ENCODE assay signal across 17 cellular contexts in the genomic region with DNA sequence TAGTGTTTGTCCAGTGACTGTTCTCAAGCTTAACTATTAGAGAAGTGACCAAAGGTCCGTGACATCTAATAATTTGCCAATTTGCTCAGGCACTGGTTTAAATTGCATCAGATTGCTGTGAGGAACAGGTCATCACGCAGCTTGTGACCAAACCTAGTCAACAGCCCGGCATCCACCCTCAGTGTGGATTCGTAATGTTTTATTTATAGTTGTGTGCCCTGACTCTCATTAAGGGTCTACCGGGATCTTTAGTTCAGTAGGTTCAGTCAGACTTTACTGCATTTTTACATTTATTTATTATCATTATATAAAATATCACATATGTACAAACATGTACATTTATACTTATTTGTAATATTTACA. TPM values are rescaled to one million over a fixed set of nuclear protein-coding genes. Genes with fewer than 3 reads are reported as not detected.
DNase-seq lines count a peak whose midpoint lies in the region; ATAC-seq and TF ChIP-seq lines count a peak whose summit lies in the region.
"Had no signal": no experiment of that assay in that cellular context is flagged by ENCODE, and none has a peak within 500 bp of the region (broad histone marks: within the 10 kb centered on the region; RNA-seq: fewer than 3 reads in every experiment).

No MANE protein-coding gene starts in this region.

- no peaks in the 10 kb centered on the region for H3K79me1 ChIP-seq in neuronal stem cell (ENCODE audit: low read depth, low read length)

- no peak overlapping the region for H3K9ac ChIP-seq in neuronal stem cell (ENCODE audit: low read depth, low read length, poor library complexity)

- no peak overlapping the region for H3K4ac ChIP-seq in neuronal stem cell (ENCODE audit: low read length)

- H2AFZ ChIP-seq in neuronal stem cell (ENCODE audit: low read length) = no peak overlapping the region

- H3K4me1 ChIP-seq in HEK293 (ENCODE audit: control insufficient read depth, insufficient read depth, low read length) (no peaks in the 10 kb centered on the region; the same call in 1 of the 2 replicates), neuronal stem cell (ENCODE audit: control insufficient read depth in 2 of 2, insufficient read depth in 1 of 2, low read depth in 1 of 2, low read length in 2 of 2) (peaks cover 4 to 12% of the 10 kb centered on the region in 2 donors), left lung (peaks cover 0 to 9% of the 10 kb centered on the region in 2 donors)
- H3K4me1 ChIP-seq: HAP-1 had no signal

- no peak overlapping the region for H4K8ac ChIP-seq in neuronal stem cell (ENCODE audit: low read depth, low read length)

- no peak overlapping the region for H2BK5ac ChIP-seq in neuronal stem cell (ENCODE audit: low read length)

- no peaks in the 10 kb centered on the region for H3K27me3 ChIP-seq in neuronal stem cell (ENCODE audit: control insufficient read depth in 3 of 3, insufficient read depth in 3 of 3, low read depth in 1 of 3, low read length in 3 of 3)
- peaks cover 0 to 11% of the 10 kb centered on the region in 2 donors for H3K27me3 ChIP-seq in left lung

- POLR2A ChIA-PET in HEK293 (lab: Yijun Ruan, JAX) = interaction anchor here (0.6 kb wide), 1 partner anchor 920 kb away, joined by 3 read pairs; no protein-coding TSS in a partner anchor

- H4K91ac ChIP-seq in neuronal stem cell (ENCODE audit: low read depth, low read length, poor library complexity) = no peak overlapping the region

- peak; percentile 74 for DNase-seq in AG20443 (ENCODE audit: low spot score)
- DNase-seq in fibroblast of the aortic adventitia (ENCODE audit: low read depth) = peak; percentile 8
- no peak for DNase-seq in neuronal stem cell (ENCODE audit: low spot score)
- DNase-seq in left lung = no peak
- no peak for DNase-seq in SKM-1 (lab: John Stamatoyannopoulos, UW; ENCODE audit: unreplicated experiment)
- DNase-seq in NCI-H187 treated with DMSO at 0.1 percent for 48 hours (lab: John Stamatoyannopoulos, UW) = no peak
- no peak for DNase-seq in LoVo (ENCODE audit: low spot score)
- DNase-seq: COR-L47; DMS153; MV-4-11; NCI-H1930; NCI-H2171; NCI-H446 treated with DMSO at 0.1 percent for 48 hours; NK-92 treated with Interleukin-12 subunit alpha and Interleukin-12 subunit beta, amount 100 ng/mL, for 24 hours had no signal

- H3K18ac ChIP-seq in neuronal stem cell (ENCODE audit: low read length) = no peak overlapping the region

- no peak overlapping the region for H2AK5ac ChIP-seq in neuronal stem cell (ENCODE audit: low read depth, low read length)

- no peak overlapping the region for H2BK120ac ChIP-seq in neuronal stem cell (ENCODE audit: low read depth, low read length)

- H3K9me3 ChIP-seq in HEK293 (ENCODE audit: control insufficient read depth, insufficient read depth, low read depth, low read length) (no peaks in the 10 kb centered on the region), neuronal stem cell (replicated peaks in 1 of 2; ENCODE audit: control insufficient read depth in 2 of 2, insufficient read depth in 1 of 2, low read depth in 1 of 2, low read length in 2 of 2) (no peaks in the 10 kb centered on the region), left lung (no peaks in the 10 kb centered on the region)
- H3K9me3 ChIP-seq: HAP-1 had no signal

- H3K36me3 ChIP-seq in HEK293 (ENCODE audit: control insufficient read depth in 2 of 2, insufficient read depth in 1 of 2, low read length in 2 of 2) = no peaks in the 10 kb centered on the region
- H3K36me3 ChIP-seq in neuronal stem cell (replicated peaks in 1 of 2; ENCODE audit: control insufficient read depth in 2 of 2, insufficient read depth in 2 of 2, low read length in 2 of 2) = no peaks in the 10 kb centered on the region
- no peaks in the 10 kb centered on the region for H3K36me3 ChIP-seq in left lung
- H3K36me3 ChIP-seq: HAP-1 had no signal

- H2BK12ac ChIP-seq in neuronal stem cell (ENCODE audit: low read length) = peak overlapping the region; percentile 33

- H3K14ac ChIP-seq in neuronal stem cell (ENCODE audit: low read length) = no peak overlapping the region

- no peak for TF ChIP-seq CTCF in HEK293 (tag by site-specific recombination; IDR thresholded peaks at IDR 0.05)
- TF ChIP-seq CTCF in fibroblast of the aortic adventitia (IDR thresholded peaks at IDR 0.05; ENCODE audit: insufficient read depth, low read length) = no peak
- no peak for TF ChIP-seq CTCF in left lung (IDR thresholded peaks at IDR 0.05)

- H3K27ac ChIP-seq in HEK293 (ENCODE audit: extremely low read depth, low read depth, low read length) = no peak overlapping the region
- H3K27ac ChIP-seq in neuronal stem cell (replicated peaks; ENCODE audit: low read length) = no peak overlapping the region
- H3K27ac ChIP-seq in left lung = no peak overlapping the region

- no peak overlapping the region for H2BK15ac ChIP-seq in neuronal stem cell (ENCODE audit: low read length)

- H3K4me3 ChIP-seq in HEK293 (ENCODE audit: low read depth, low read length) (no peak overlapping the region), fibroblast of the aortic adventitia (ENCODE audit: low read depth, low read length) (no peak overlapping the region), neuronal stem cell (ENCODE audit: low read length in 2 of 2) (no peak overlapping the region), left lung (no peak overlapping the region)
- H3K4me3 ChIP-seq: HAP-1 had no signal

- intact Hi-C loops in left lung (cut with DNase I) = no loop called here

- CTCF ChIA-PET in HEK293 (lab: Yijun Ruan, JAX) = interaction anchor here (1.3 to 1.8 kb wide), 3 partner anchors 9 to 275 kb away, joined by 3 to 9 read pairs (median 4); no protein-coding TSS in a partner anchor

- H3K23ac ChIP-seq in neuronal stem cell (ENCODE audit: low read depth, low read length, poor library complexity) = no peak overlapping the region

- no peak for ATAC-seq in left lung

- no peak overlapping the region for H3K4me2 ChIP-seq in neuronal stem cell (ENCODE audit: insufficient read depth, low read length, poor library complexity, severe bottlenecking)

- WGBS in neuronal stem cell (ENCODE audit: extremely low coverage in 2 of 2, insufficient read length in 2 of 2, insufficient replicate concordance in 1 of 2), 2 donors = no CpG with 5 or more reads among the region's 5 CpGs

TF ChIP-seq in HEK293, 187 proteins besides CTCF, POLR2A, EP300 and RAD21:
- no peak for TF ChIP-seq ZBTB17 (tag by site-specific recombination; IDR thresholded peaks at IDR 0.05)
- TF ChIP-seq ZNF335 (tag by site-specific recombination; conservative IDR thresholded peaks at IDR 0.05) = 0 out of 2 replicates have a peak, but pooled peaks have one; percentile 17

RNA-seq across cellular contexts. Expression of gene PGPEP1L, which starts 46.4 kb away (rescaled TPM):
- total RNA-seq in fibroblast of the aortic adventitia (ENCODE audit: low replicate concordance) = not detected in 2 replicates
- polyA plus RNA-seq in neuronal stem cell (2013, experiment 1 of 2) = not detected
- not detected for polyA plus RNA-seq in neuronal stem cell (2013, experiment 2 of 2)
- total RNA-seq in left lung = not detected
- total RNA-seq: A673 had no signal

RNA-seq across cellular contexts. Expression of gene SYNM, which starts 50.9 kb away (rescaled TPM):
- total RNA-seq in fibroblast of the aortic adventitia (ENCODE audit: low replicate concordance) (3.4 and 6.2 TPM in 2 replicates), left lung (10 to 100 TPM; 15.3 to 17.6 TPM)
- 0.82 TPM for polyA plus RNA-seq in neuronal stem cell (2013, experiment 1 of 2)
- 0.94 TPM for polyA plus RNA-seq in neuronal stem cell (2013, experiment 2 of 2)

Comparison
In these comparisons a context has a peak if more than half of its experiments do, and no peak if none do; other contexts are left out.
1. DNase-seq: peak in AG20443 (single experiment) and fibroblast of the aortic adventitia (single experiment); none in neuronal stem cell (single experiment), left lung (0 of 2), SKM-1 (single experiment), NCI-H187 treated with DMSO at 0.1 percent for 48 hours (single experiment) and LoVo (single experiment).